In the genomic region with DNA sequence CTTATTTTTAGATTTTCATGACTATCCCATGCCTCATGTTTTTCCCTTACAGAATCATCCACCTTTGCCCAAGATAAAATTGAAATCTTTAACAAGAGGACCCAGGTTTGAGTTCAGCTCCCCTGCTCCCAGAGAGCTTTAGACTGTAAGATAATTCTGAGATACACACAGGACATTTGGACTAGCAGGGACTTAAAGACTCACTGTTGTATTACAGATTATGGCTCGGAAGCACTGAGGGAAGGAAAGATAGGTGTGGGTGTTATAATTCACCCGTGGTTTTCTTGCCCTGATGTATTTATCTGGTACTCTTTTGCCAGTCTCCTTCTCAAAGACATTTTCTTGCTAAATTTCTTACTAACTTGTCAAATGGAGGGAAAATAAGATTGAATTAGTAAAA, we compare ENCODE assay signal across 12 cellular contexts.
"Had no signal": no experiment of that assay in that cellular context is flagged by ENCODE, and none has a peak within 500 bp of the region (broad histone marks: within the 10 kb centered on the region; RNA-seq: fewer than 3 reads in every experiment).

No MANE protein-coding gene starts in this region.

- H3K27me3 ChIP-seq: neutrophil, suprapubic skin had no signal

- H3K27me3 Mint-ChIP-seq: activated B cell treated with CpG ODN at 0.5 μM for 24 hours; dendritic cell treated with granulocyte-macrophage colony-stimulating factor and Interleukin-4, amounts not matched to agents 40 ng/mL and 50 ng/mL, for 4 days; type B pancreatic cell had no signal

- H3K27ac ChIP-seq: neutrophil, parathyroid adenoma, suprapubic skin had no signal

- H3K9me3 Mint-ChIP-seq: activated B cell treated with CpG ODN at 0.5 μM for 24 hours; dendritic cell treated with granulocyte-macrophage colony-stimulating factor and Interleukin-4, amounts not matched to agents 40 ng/mL and 50 ng/mL, for 4 days; type B pancreatic cell had no signal

- H3K27ac Mint-ChIP-seq: activated B cell treated with CpG ODN at 0.5 μM for 24 hours; dendritic cell treated with granulocyte-macrophage colony-stimulating factor and Interleukin-4, amounts not matched to agents 40 ng/mL and 50 ng/mL, for 4 days; type B pancreatic cell had no signal

- H3K9me3 ChIP-seq: neutrophil, suprapubic skin had no signal

- H3K4me3 ChIP-seq: suprapubic skin had no signal

- DNase-seq: activated B cell treated with CpG ODN at 0.5 μM for 24 hours; activated CD4-positive, alpha-beta T cell treated with anti-CD3 and anti-CD28 coated beads, Interleukin-2, amount 50 U/mL, for 1 hour; effector memory CD4-positive, alpha-beta T cell; foreskin melanocyte; head of caudate nucleus; stimulated activated CD4-positive, alpha-beta T cell treated with anti-CD3 and anti-CD28 coated beads, Interleukin-12 subunit alpha, Interleukin-12 subunit beta, amount 100 ng/mL, for 4 hours; stimulated activated CD4-positive, alpha-beta T cell treated with anti-CD3 and anti-CD28 coated beads, Interleukin-2, amount 100 ng/mL, for 24 hours had no signal

- H3K4me3 Mint-ChIP-seq: activated B cell treated with CpG ODN at 0.5 μM for 24 hours; dendritic cell treated with granulocyte-macrophage colony-stimulating factor and Interleukin-4, amounts not matched to agents 40 ng/mL and 50 ng/mL, for 4 days; type B pancreatic cell had no signal
